ENCODE assay signal across 1 cellular context in the genomic region with DNA sequence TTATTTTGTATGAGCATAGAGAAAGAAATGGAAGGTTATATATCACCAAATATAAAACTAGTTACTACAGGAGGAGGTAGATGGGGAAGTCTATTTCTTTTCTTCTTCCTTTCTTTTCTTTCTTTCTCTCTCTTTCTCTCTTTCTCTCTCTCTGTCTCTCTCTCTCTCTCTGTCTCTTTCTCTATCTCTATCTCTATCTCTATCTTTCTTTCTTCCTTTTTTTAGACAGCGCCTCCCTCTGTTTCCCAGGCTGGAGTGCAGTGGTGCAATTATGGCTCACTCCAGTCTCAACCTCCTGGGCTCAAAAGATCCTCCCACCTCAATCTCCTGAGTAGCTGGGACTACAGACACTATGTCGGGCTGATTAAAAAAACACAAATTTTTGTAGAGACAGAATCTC.
TF ChIP-seq lines count a peak whose summit lies in the region.

No MANE protein-coding gene starts in this region.

TF ChIP-seq in HepG2, 621 proteins besides CTCF, POLR2A, EP300 and RAD21:
- TF ChIP-seq, protein P1, sequence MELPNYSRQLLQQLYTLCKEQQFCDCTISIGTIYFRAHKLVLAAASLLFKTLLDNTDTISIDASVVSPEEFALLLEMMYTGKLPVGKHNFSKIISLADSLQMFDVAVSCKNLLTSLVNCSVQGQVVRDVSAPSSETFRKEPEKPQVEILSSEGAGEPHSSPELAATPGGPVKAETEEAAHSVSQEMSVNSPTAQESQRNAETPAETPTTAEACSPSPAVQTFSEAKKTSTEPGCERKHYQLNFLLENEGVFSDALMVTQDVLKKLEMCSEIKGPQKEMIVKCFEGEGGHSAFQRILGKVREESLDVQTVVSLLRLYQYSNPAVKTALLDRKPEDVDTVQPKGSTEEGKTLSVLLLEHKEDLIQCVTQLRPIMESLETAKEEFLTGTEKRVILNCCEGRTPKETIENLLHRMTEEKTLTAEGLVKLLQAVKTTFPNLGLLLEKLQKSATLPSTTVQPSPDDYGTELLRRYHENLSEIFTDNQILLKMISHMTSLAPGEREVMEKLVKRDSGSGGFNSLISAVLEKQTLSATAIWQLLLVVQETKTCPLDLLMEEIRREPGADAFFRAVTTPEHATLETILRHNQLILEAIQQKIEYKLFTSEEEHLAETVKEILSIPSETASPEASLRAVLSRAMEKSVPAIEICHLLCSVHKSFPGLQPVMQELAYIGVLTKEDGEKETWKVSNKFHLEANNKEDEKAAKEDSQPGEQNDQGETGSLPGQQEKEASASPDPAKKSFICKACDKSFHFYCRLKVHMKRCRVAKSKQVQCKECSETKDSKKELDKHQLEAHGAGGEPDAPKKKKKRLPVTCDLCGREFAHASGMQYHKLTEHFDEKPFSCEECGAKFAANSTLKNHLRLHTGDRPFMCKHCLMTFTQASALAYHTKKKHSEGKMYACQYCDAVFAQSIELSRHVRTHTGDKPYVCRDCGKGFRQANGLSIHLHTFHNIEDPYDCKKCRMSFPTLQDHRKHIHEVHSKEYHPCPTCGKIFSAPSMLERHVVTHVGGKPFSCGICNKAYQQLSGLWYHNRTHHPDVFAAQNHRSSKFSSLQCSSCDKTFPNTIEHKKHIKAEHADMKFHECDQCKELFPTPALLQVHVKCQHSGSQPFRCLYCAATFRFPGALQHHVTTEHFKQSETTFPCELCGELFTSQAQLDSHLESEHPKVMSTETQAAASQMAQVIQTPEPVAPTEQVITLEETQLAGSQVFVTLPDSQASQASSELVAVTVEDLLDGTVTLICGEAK (IDR thresholded peaks at IDR 0.05), result 0 out of 2 replicates have a peak, but pooled peaks have one; percentile 16
- TF ChIP-seq, protein P1 (CRISPR knock-in tag; IDR thresholded peaks at IDR 0.05), result no peak
- TF ChIP-seq, protein P2, sequence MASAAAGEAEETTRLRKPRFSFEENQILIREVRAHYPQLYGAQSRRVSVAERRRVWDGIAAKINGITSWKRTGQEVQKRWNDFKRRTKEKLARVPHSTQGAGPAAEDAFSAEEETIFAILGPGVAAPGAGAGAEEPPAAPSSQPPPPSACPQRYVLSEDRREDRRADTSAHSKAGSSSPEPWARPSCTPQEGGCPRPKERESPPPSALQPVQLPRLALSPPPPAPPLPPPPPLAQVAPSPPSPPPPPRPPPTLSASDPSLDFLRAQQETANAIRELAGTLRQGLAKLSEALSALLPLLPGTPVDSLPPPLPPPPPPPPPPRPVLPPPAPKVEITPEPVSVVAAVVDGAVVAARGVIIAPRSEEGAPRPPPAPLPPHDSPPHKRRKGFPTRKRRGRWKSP (CRISPR knock-in tag; IDR thresholded peaks at IDR 0.05), result no peak
